Comparison of ENCODE assay signal across 8 cellular contexts in the genomic region with DNA sequence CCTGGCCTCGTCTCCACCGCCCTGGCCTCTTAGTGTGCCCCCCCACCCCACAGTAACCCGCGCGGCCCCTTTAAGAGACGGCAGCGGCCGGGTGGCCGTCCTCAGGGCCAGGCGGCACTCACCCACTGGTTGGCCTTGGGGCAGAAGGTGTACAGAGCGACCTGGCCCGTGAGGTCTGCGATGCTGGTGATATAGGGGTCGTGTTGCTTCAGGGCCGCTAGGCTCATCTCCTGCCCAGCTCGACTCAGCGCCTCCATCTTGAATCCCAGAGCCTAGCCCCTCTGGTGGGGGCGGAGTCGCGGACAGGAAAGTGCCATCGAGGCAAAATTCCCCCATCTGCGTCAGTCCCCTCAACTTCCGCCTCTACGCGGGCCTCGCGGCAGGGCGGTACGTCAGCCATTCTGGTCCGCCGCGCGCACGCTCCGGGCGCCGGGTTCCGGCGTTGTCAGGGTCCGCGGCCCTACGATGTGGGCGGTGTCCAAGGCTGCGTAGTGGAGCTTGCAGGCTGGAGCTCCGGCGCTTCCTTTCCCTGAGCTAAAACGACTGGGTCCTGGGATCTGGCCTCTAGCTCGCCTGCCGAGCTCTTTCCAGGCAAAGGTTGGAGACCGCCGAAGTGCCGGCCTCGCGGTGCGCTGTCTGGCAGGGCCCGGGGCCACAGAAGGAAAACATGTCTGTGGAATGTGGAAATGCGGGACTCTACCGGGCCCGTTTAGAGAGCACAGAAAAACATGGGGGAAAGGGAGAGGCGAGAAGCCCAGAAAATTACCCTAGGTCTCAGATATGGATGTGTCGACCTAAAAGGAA. TPM values are rescaled to one million over a fixed set of nuclear protein-coding genes. Genes with fewer than 3 reads are reported as not detected.
DNase-seq lines count a peak whose midpoint lies in the region; ATAC-seq, FAIRE-seq and TF ChIP-seq lines count a peak whose summit lies in the region.

A gene (minus strand): TSS at position 283 of the 804 bp plus-strand sequence. CDS start 26 bp downstream, at position 257.

- peaks cover 13% of the 10 kb centered on the region for H3K27me3 Mint-ChIP-seq in brain

- peaks cover 0 to 17% of the 10 kb centered on the region in 2 donors for H3K36me3 ChIP-seq in gastrocnemius medialis

- peaks cover 49% of the 10 kb centered on the region for H3K4me1 Mint-ChIP-seq in brain

- H3K4me3 ChIP-seq in gastrocnemius medialis: peak within 1 kb of the TSS; percentile 93 to 99 (median 98)

- H3K27ac ChIP-seq in 22Rv1: peak within 1 kb of the TSS; percentile 90
- H3K27ac ChIP-seq in gastrocnemius medialis: peak within 1 kb of the TSS; percentile 97 to 99 (median 98)

- in situ Hi-C loops in gastrocnemius medialis (cut with MboI; ENCODE audit: low sequenced_read_pairs in 4 of 4): loop anchor here in 1 of 4 donors (25.0 kb wide), 1 partner anchor 540 kb away; a partner anchor contains a TSS

- no peaks in the 10 kb centered on the region for H3K9me3 ChIP-seq in gastrocnemius medialis

- intact Hi-C loops in gastrocnemius medialis (cut with DNase I; ENCODE audit: low total_unique reads): loop anchor here (1.0 to 5.0 kb wide), 4 partner anchors 27 to 544 kb away; a partner anchor contains a TSS

- peak; percentile 9 for FAIRE-seq in TTC549 (lab: Jason Lieb, UNC)

- peak within 1 kb of the TSS; percentile 96 to 100 (median 99) for H3K4me3 Mint-ChIP-seq in brain

- peak; percentile 66 for DNase-seq in NCI-H2107 treated with DMSO at 0.1 percent for 48 hours (lab: John Stamatoyannopoulos, UW; ENCODE audit: unreplicated experiment)
- peak; percentile 84 for DNase-seq in iPS DF 4.7 (ENCODE audit: extremely low read depth, low spot score)
- DNase-seq in gastrocnemius medialis: peak; percentile 92 to 94

- peaks cover 9 to 30% of the 10 kb centered on the region in 2 donors for H3K4me1 ChIP-seq in gastrocnemius medialis

- peak within 1 kb of the TSS; percentile 99 to 100 (median 100) for H3K27ac Mint-ChIP-seq in brain

- H3K27me3 ChIP-seq in gastrocnemius medialis: no peaks in the 10 kb centered on the region

- no peaks in the 10 kb centered on the region for H3K9me3 Mint-ChIP-seq in brain

- H3K36me3 Mint-ChIP-seq in brain: peaks cover 21% of the 10 kb centered on the region

- TF ChIP-seq CTCF in 22Rv1 (IDR thresholded peaks at IDR 0.05): no peak
- no peak for TF ChIP-seq CTCF in brain (conservative IDR thresholded peaks at IDR 0.05)
- peak in 1 of 5 experiments; percentile 17 for TF ChIP-seq CTCF in gastrocnemius medialis (IDR thresholded peaks at IDR 0.05 in 4 of 5, conservative IDR thresholded peaks at IDR 0.05 in 1 of 5)

- TF ChIP-seq POLR2A in gastrocnemius medialis (IDR thresholded peaks at IDR 0.05): peak; percentile 87 to 88

- ATAC-seq in GM18517 (IDR thresholded peaks at IDR 0.05; ENCODE audit: unreplicated experiment) (peak; percentile 93), HG03045 (IDR thresholded peaks at IDR 0.05; ENCODE audit: unreplicated experiment) (peak; percentile 95), gastrocnemius medialis (peak; percentile 98)

RNA-seq across cellular contexts. Expression of the gene that starts here (rescaled TPM):
- 8.0 TPM for polyA plus RNA-seq in brain (ENCODE audit: insufficient read depth, low read depth, low replicate concordance)
- total RNA-seq in gastrocnemius medialis: 10 to 100 TPM; 10.9 to 18.4 (median 15.2) TPM

Comparison
In these comparisons a context has a peak if more than half of its experiments do, and no peak if none do; other contexts are left out.
1. Peak in every context shown above with its lines: DNase-seq, ATAC-seq, H3K4me3 ChIP-seq and H3K27ac ChIP-seq.